Comparison of ENCODE assay signal across 1 cellular context in genomic region chr11:132347156-132348090, GRCh38.
TF ChIP-seq lines count a peak whose summit lies in the region.

No MANE protein-coding gene starts in this region.

TF ChIP-seq in GM12878, 131 proteins besides CTCF, POLR2A, EP300 and RAD21 (continued from another document):
- TF ChIP-seq E4F1 (IDR thresholded peaks at IDR 0.05; ENCODE audit: borderline replicate concordance, partially characterized antibody) (no peak), RFX5 (IDR thresholded peaks at IDR 0.05; ENCODE audit: low read depth, low read length) (no peak), BMI1 (IDR thresholded peaks at IDR 0.05; ENCODE audit: borderline replicate concordance) (no peak), JUNB (IDR thresholded peaks at IDR 0.05) (no peak), ZNF274 (IDR thresholded peaks at IDR 0.05; ENCODE audit: insufficient read depth, insufficient read length) (no peak), FOS (IDR thresholded peaks at IDR 0.05; ENCODE audit: borderline replicate concordance, extremely low read depth, insufficient read length) (no peak), MTA3 (IDR thresholded peaks at IDR 0.05; ENCODE audit: borderline replicate concordance, low read length) (no peak), IRF5 (IDR thresholded peaks at IDR 0.05; ENCODE audit: borderline replicate concordance) (no peak), SIN3A (IDR thresholded peaks at IDR 0.05; ENCODE audit: low read depth, low read length) (no peak), PML (IDR thresholded peaks at IDR 0.05; ENCODE audit: low read length) (no peak)
TF ChIP-seq in GM12878: peak in this region for 0.
